Comparison of ENCODE assay signal across 9 cellular contexts in the genomic region with DNA sequence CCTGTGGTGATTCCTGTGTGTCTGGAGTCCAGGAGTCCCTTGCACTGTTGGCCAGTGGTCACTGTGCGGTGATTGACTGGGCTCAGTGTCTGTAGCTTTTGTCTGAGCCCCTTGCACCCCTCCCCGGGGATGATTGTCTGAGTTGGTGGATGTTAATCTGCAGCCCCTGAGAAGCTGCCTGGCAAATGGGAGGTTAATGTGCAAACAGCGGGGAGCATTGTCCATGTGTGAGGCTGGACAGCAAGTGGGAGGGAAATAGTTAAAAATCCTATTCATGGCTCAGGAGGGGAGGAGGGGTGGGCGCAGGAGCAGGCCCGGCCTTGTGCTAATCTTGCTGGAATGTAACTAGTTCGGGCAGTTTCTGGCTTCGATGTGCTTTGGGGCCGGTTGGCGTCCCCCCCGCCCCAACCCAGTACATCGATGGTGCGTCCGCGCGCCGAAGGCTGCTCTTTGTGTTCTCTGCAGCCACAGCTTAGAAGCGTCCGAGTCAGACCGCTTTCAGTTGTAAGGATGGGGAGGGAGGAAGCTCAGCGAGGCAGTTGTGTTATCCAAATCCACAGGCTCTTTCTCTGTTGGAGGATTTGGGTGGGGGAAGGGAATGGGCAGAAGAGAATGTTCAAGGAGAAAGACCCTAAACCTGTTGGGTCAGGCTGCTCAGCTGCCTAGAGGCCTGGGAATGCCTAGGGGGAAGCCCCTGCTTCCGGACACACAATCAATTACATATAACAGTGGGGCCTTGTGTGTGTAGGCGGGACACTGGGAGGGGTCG.
DNase-seq lines count a peak whose midpoint lies in the region; FAIRE-seq and TF ChIP-seq lines count a peak whose summit lies in the region.
"Had no signal": no experiment of that assay in that cellular context is flagged by ENCODE, and none has a peak within 500 bp of the region (broad histone marks: within the 10 kb centered on the region; RNA-seq: fewer than 3 reads in every experiment).

No MANE protein-coding gene starts in this region.

- H2AFZ ChIP-seq in keratinocyte (ENCODE audit: control insufficient read depth, low read length): peak overlapping the region; percentile 62

- H3K36me3 ChIP-seq in keratinocyte (ENCODE audit: control insufficient read depth in 2 of 2, extremely low read depth in 1 of 2, insufficient read depth in 2 of 2, low read length in 2 of 2): no peaks in the 10 kb centered on the region
- no peaks in the 10 kb centered on the region for H3K36me3 ChIP-seq in suprapubic skin

- 17% methylated on average over 23 of the region's 23 CpGs for WGBS in suprapubic skin

- no peak for TF ChIP-seq POLR2A in suprapubic skin (IDR thresholded peaks at IDR 0.05)

- no peak for TF ChIP-seq CTCF in coronary artery (IDR thresholded peaks at IDR 0.05)
- TF ChIP-seq CTCF in keratinocyte (optimal IDR thresholded peaks at IDR 0.05 in 1 of 3, IDR thresholded peaks at IDR 0.05 in 1 of 3, conservative IDR thresholded peaks at IDR 0.05 in 1 of 3; ENCODE audit: extremely low read depth in 1 of 3, insufficient read depth in 2 of 3, low read length in 3 of 3): no peak
- TF ChIP-seq CTCF in suprapubic skin (IDR thresholded peaks at IDR 0.05): no peak

- no peak for TF ChIP-seq EP300 in suprapubic skin (IDR thresholded peaks at IDR 0.05)

- H3K4me1 ChIP-seq in keratinocyte (ENCODE audit: control insufficient read depth, extremely low read depth, insufficient read depth, low read length) (peaks cover 19% of the 10 kb centered on the region), suprapubic skin (peaks cover 53% of the 10 kb centered on the region)

- H3K27ac ChIP-seq in coronary artery: peak overlapping the region; percentile 25 to 80
- H3K27ac ChIP-seq in keratinocyte (ENCODE audit: control insufficient read depth, insufficient read depth, low read length): peak overlapping the region; percentile 13
- peak overlapping the region; percentile 13 for H3K27ac ChIP-seq in suprapubic skin

- no peaks in the 10 kb centered on the region for H4K20me1 ChIP-seq in keratinocyte (ENCODE audit: control insufficient read depth, extremely low read depth, insufficient read depth, low read length)

- H3K4me3 ChIP-seq in coronary artery (peak overlapping the region; percentile 66), keratinocyte (ENCODE audit: control insufficient read depth in 2 of 3, extremely low read depth in 1 of 3, insufficient read depth in 2 of 3, low read depth in 1 of 3, low read length in 3 of 3) (peak overlapping the region in 2 of 3 experiments; percentile 26 to 48), suprapubic skin (peak overlapping the region; percentile 8)

- H3K27me3 ChIP-seq in keratinocyte (ENCODE audit: control insufficient read depth, extremely low read depth, insufficient read depth, low read length) (no peaks in the 10 kb centered on the region), suprapubic skin (no peaks in the 10 kb centered on the region)

- H3K79me2 ChIP-seq in keratinocyte (ENCODE audit: control insufficient read depth, insufficient read depth, low read length): peaks cover 3% of the 10 kb centered on the region

- H3K9me3 ChIP-seq in keratinocyte (ENCODE audit: control insufficient read depth, low read depth, low read length) (no peaks in the 10 kb centered on the region), suprapubic skin (no peaks in the 10 kb centered on the region)

- no peaks in the 10 kb centered on the region for H3K9me1 ChIP-seq in keratinocyte (ENCODE audit: control insufficient read depth, extremely low read depth, insufficient read depth, low read length)

- FAIRE-seq in keratinocyte (lab: Jason Lieb, UNC): peak; percentile 51

- H3K4me2 ChIP-seq in keratinocyte (ENCODE audit: control insufficient read depth, extremely low read depth, insufficient read depth, low read depth, low read length): peak overlapping the region; percentile 67

- peak; percentile 58 for DNase-seq in HuH-7 (ENCODE audit: low spot score)
- DNase-seq in coronary artery (ENCODE audit: low spot score): no peak
- no peak for DNase-seq in keratinocyte (ENCODE audit: low read depth, low spot score)
- DNase-seq in suprapubic skin (ENCODE audit: low spot score in 2 of 2): no peak
- DNase-seq in central memory CD4-positive, alpha-beta T cell: no peak
- no peak for DNase-seq in NCI-H510A (lab: John Stamatoyannopoulos, UW)
- DNase-seq in stimulated activated naive CD4-positive, alpha-beta T cell treated with Interleukin-2 at 50 U/mL for 16 hours (lab: John Stamatoyannopoulos, UW): no peak
- DNase-seq in UCSD-AML1 (lab: John Stamatoyannopoulos, UW; ENCODE audit: unreplicated experiment): no peak
- DNase-seq: activated naive CD8-positive, alpha-beta T cell treated with anti-CD3 and anti-CD28 coated beads, Interleukin-2, amount 10 ng/mL, durations not matched to agents 7 days and 5 days had no signal

- dilution Hi-C loops in keratinocyte (cut with MboI; ENCODE audit: extremely low pct_ligation_motif_present, low sequenced_read_pairs): no loop called here

- H3K9ac ChIP-seq in keratinocyte (ENCODE audit: control insufficient read depth, extremely low read depth, insufficient read depth, low read length): peak overlapping the region; percentile 26

Comparison
In these comparisons a context has a peak if more than half of its experiments do, and no peak if none do; other contexts are left out.
1. H3K4me3 ChIP-seq: peak in every context shown above with its lines; median percentile 66 in coronary artery; 37 in keratinocyte; 8 in suprapubic skin.